Comparison of ENCODE assay signal across 23 cellular contexts in genomic region chr2:199329024-199329423, GRCh38.
DNase-seq lines count a peak whose midpoint lies in the region; ATAC-seq and TF ChIP-seq lines count a peak whose summit lies in the region.
"Had no signal": no experiment of that assay in that cellular context is flagged by ENCODE, and none has a peak within 500 bp of the region (broad histone marks: within the 10 kb centered on the region; RNA-seq: fewer than 3 reads in every experiment).

No MANE protein-coding gene starts in this region.

- H3F3A ChIP-seq in OCI-LY1 (ENCODE audit: insufficient read depth, low read length) = no peaks in the 10 kb centered on the region

- H3K4me3 ChIP-seq in OCI-LY1 (ENCODE audit: low read depth, low read length, poor library complexity, severe bottlenecking) (no peak overlapping the region), dorsolateral prefrontal cortex (peak overlapping the region in 1 of 59 donors; percentile 2)
- H3K4me3 ChIP-seq: A549; BLaER1 treated with 17β-estradiol and CSF1 and Interleukin-3, amounts not matched to agents 10 nM and 100 nM; GM23248 had no signal

- peaks cover 59% of the 10 kb centered on the region for H3K4me1 ChIP-seq in OCI-LY1 (ENCODE audit: insufficient read depth, low read length, severe bottlenecking)
- H3K4me1 ChIP-seq: A549; BE2C; BLaER1 treated with 17β-estradiol and CSF1 and Interleukin-3, amounts not matched to agents 10 nM and 100 nM had no signal

- H3K79me2 ChIP-seq in OCI-LY1 (ENCODE audit: insufficient read depth, low read length) = 0 out of 2 replicates have a peak, but pooled peaks cover 4% of the 10 kb centered on the region

- no peak overlapping the region for H3K9ac ChIP-seq in OCI-LY1 (ENCODE audit: low read length)
- H3K9ac ChIP-seq: BLaER1 treated with 17β-estradiol and CSF1 and Interleukin-3, amounts not matched to agents 10 nM and 100 nM; GM23248 had no signal

- no peak for ATAC-seq in activated naive CD4-positive, alpha-beta T cell treated with anti-CD3 and anti-CD28 coated beads, Interleukin-2, amount 50 U/mL, for 72 hours
- no peak for ATAC-seq in HG02759 (IDR thresholded peaks at IDR 0.05; ENCODE audit: unreplicated experiment)
- ATAC-seq: A549 had no signal

- H3K9me2 ChIP-seq in OCI-LY1 (ENCODE audit: low read depth, low read length) = no peaks in the 10 kb centered on the region

- TF ChIP-seq CTCF in OCI-LY1 (IDR thresholded peaks at IDR 0.05; ENCODE audit: low read length) = no peak
- no peak for TF ChIP-seq CTCF in dorsolateral prefrontal cortex (IDR thresholded peaks at IDR 0.05 in 54 of 56, conservative IDR thresholded peaks at IDR 0.05 in 2 of 56; ENCODE audit: low read depth in 1 of 56, partially characterized antibody in 56 of 56)

- no peak overlapping the region for H2AFZ ChIP-seq in OCI-LY1 (ENCODE audit: low read length)
- H2AFZ ChIP-seq: GM23248 had no signal

- H4K20me1 ChIP-seq in OCI-LY1 (ENCODE audit: insufficient read depth, low read length) = no peaks in the 10 kb centered on the region
- H4K20me1 ChIP-seq: BLaER1 treated with 17β-estradiol and CSF1 and Interleukin-3, amounts not matched to agents 10 nM and 100 nM had no signal

- H3K27me3 ChIP-seq in OCI-LY1 (ENCODE audit: insufficient read depth, low read length) (no peaks in the 10 kb centered on the region), dorsolateral prefrontal cortex (no peaks in the 10 kb centered on the region)
- H3K27me3 ChIP-seq: BE2C; BLaER1 treated with 17β-estradiol and CSF1 and Interleukin-3, amounts not matched to agents 10 nM and 100 nM had no signal

- H3K9me3 Mint-ChIP-seq in activated naive CD4-positive, alpha-beta T cell treated with anti-CD3 and anti-CD28 coated beads, Interleukin-2, amount 50 U/mL, for 72 hours = no peaks in the 10 kb centered on the region
- H3K9me3 Mint-ChIP-seq: CD4-positive, alpha-beta T cell had no signal

- no peaks in the 10 kb centered on the region for H3K9me3 ChIP-seq in OCI-LY1 (ENCODE audit: low read length)
- H3K9me3 ChIP-seq: A549; BE2C; BLaER1 treated with 17β-estradiol and CSF1 and Interleukin-3, amounts not matched to agents 10 nM and 100 nM had no signal

- peak overlapping the region; percentile 65 for H3K27ac ChIP-seq in OCI-LY1 (ENCODE audit: low read depth, low read length, poor library complexity, severe bottlenecking)
- peak overlapping the region; percentile 59 for H3K27ac ChIP-seq in angular gyrus (ENCODE audit: low read depth, low read length)
- peak overlapping the region in 42 of 59 donors; percentile 6 to 77 (median 54) for H3K27ac ChIP-seq in dorsolateral prefrontal cortex
- H3K27ac ChIP-seq: A549; BLaER1 treated with 17β-estradiol and CSF1 and Interleukin-3, amounts not matched to agents 10 nM and 100 nM; GM23248 had no signal

- no peak overlapping the region for H3K4me2 ChIP-seq in OCI-LY1 (ENCODE audit: low read length)
- H3K4me2 ChIP-seq: A549; BLaER1 treated with 17β-estradiol and CSF1 and Interleukin-3, amounts not matched to agents 10 nM and 100 nM had no signal

- no peaks in the 10 kb centered on the region for H3K36me3 Mint-ChIP-seq in activated naive CD4-positive, alpha-beta T cell treated with anti-CD3 and anti-CD28 coated beads, Interleukin-2, amount 50 U/mL, for 72 hours
- H3K36me3 Mint-ChIP-seq: CD14-positive monocyte; CD8-positive, alpha-beta memory T cell had no signal

- intact Hi-C loops in dorsolateral prefrontal cortex (cut with DNase I) = no loop called here

- peaks cover 75% of the 10 kb centered on the region for H3K36me3 ChIP-seq in OCI-LY1 (ENCODE audit: insufficient read depth, low read length)
- H3K36me3 ChIP-seq: BE2C; BLaER1 treated with 17β-estradiol and CSF1 and Interleukin-3, amounts not matched to agents 10 nM and 100 nM had no signal

- no peak overlapping the region for H3K27ac Mint-ChIP-seq in activated naive CD4-positive, alpha-beta T cell treated with anti-CD3 and anti-CD28 coated beads, Interleukin-2, amount 50 U/mL, for 72 hours
- H3K27ac Mint-ChIP-seq: CD14-positive monocyte; CD4-positive, alpha-beta T cell; CD8-positive, alpha-beta memory T cell had no signal

- DNase-seq in dorsolateral prefrontal cortex = no peak
- peak; percentile 59 for DNase-seq in superior temporal gyrus (ENCODE audit: extremely low spot score)
- no peak for DNase-seq in activated naive CD4-positive, alpha-beta T cell treated with anti-CD3 and anti-CD28 coated beads, Interleukin-2, amount 50 U/mL, for 72 hours (ENCODE audit: low spot score in 2 of 2)
- DNase-seq in amniotic stem cell (lab: John Stamatoyannopoulos, UW) = no peak
- DNase-seq: 8988T; ACHN; AML-193; BE2C; Calu3; CD4-positive, alpha-beta T cell; CD8-positive, alpha-beta memory T cell; DMS53; DMS79 treated with DMSO at 0.1 percent for 48 hours; GF-D8; GM23248; H7; HCEC 1CT had no signal
